10 cellular contexts compared by ENCODE assay signal in genomic region chr12:65631621-65632111, GRCh38.
DNase-seq lines count a peak whose midpoint lies in the region; ATAC-seq, FAIRE-seq and TF ChIP-seq lines count a peak whose summit lies in the region.
"Had no signal": no experiment of that assay in that cellular context is flagged by ENCODE, and none has a peak within 500 bp of the region (broad histone marks: within the 10 kb centered on the region; RNA-seq: fewer than 3 reads in every experiment).

No MANE protein-coding gene starts in this region.

- BruUV-seq in A673 (replicated peaks; lab: Mats Ljungman, UMichigan) (no TSS peak), HepG2 (replicated peaks; lab: Mats Ljungman, UMichigan) (no TSS peak)

- WGBS in HepG2 (ENCODE audit: low lambda C conversion rate): 0% methylated on average over 8 of the region's 8 CpGs

- intact Hi-C loops in A673 (cut with micrococcal nuclease; ENCODE audit: unreplicated experiment) (no loop called here), HepG2 (cut with micrococcal nuclease; ENCODE audit: unreplicated experiment) (loop anchor here (2.0 kb wide), 1 partner anchor 53 kb away; no protein-coding TSS in a partner anchor)

- no peak overlapping the region for H3K9ac ChIP-seq in HepG2 (ENCODE audit: insufficient read depth, low read depth, low read length)

- ATAC-seq in HepG2 (peak; percentile 89), GM21576 (IDR thresholded peaks at IDR 0.05; ENCODE audit: unreplicated experiment) (no peak), HG03097 (IDR thresholded peaks at IDR 0.05; ENCODE audit: low FRiP score, unreplicated experiment) (no peak)

- FAIRE-seq in HTR-8/SVneo (lab: Jason Lieb, UNC) (peak; percentile 86), HepG2 (lab: Jason Lieb, UNC) (no peak)

- in situ Hi-C loops in HepG2 (cut with HindIII; ENCODE audit: extremely low pct_ligation_motif_present, low pct_unique_long_range_greater_than_20kb): no loop called here

- POLR2A ChIA-PET in A673 (lab: Charles Lee; ENCODE audit: low non-redundant PET): no interaction called here
- POLR2A ChIA-PET in HepG2 (lab: Yijun Ruan, JAX): no interaction called here

- no peaks in the 10 kb centered on the region for H3K4me1 ChIP-seq in A673 (ENCODE audit: insufficient read depth, low read length, poor library complexity, severe bottlenecking)
- peaks cover 43% of the 10 kb centered on the region for H3K4me1 ChIP-seq in HepG2 (ENCODE audit: insufficient read depth, low read length)

- H3K4me2 ChIP-seq in HepG2 (ENCODE audit: low read depth, low read length): peak overlapping the region; percentile 60

- TF ChIP-seq CTCF in A673 (conservative IDR thresholded peaks at IDR 0.05; ENCODE audit: low read depth, low read length): no peak
- TF ChIP-seq CTCF in cardiac fibroblast (IDR thresholded peaks at IDR 0.05; ENCODE audit: low read depth, low read length): no peak
- no peak for TF ChIP-seq CTCF in HepG2 (CRISPR knock-in tag; IDR thresholded peaks at IDR 0.05)

- H3K79me2 ChIP-seq in HepG2 (ENCODE audit: insufficient read depth, low read length): no peaks in the 10 kb centered on the region

- H3K4me3 ChIP-seq in A673 (ENCODE audit: low read depth, low read length, poor library complexity, severe bottlenecking) (no peak overlapping the region), cardiac fibroblast (replicated peaks in 1 of 2; ENCODE audit: low read depth in 2 of 2, low read length in 2 of 2) (no peak overlapping the region), HepG2 (replicated peaks in 1 of 3; ENCODE audit: insufficient read depth in 1 of 3, low read depth in 2 of 3, low read length in 3 of 3) (peak overlapping the region in 1 of 3 experiments; percentile 15; a peak in 1 of 6 replicates)

- TF ChIP-seq POLR2A in HepG2 (IDR thresholded peaks at IDR 0.05; ENCODE audit: insufficient read depth in 1 of 2, low read depth in 2 of 2, low read length in 2 of 2): no peak

- peak; percentile 35 for DNase-seq in A673 (ENCODE audit: low spot score)
- DNase-seq in HTR-8/SVneo (ENCODE audit: insufficient read length, low spot score): peak; percentile 59
- DNase-seq in cardiac fibroblast (ENCODE audit: low read depth in 2 of 2): peak; percentile 94 to 100
- DNase-seq in HepG2 (ENCODE audit: low spot score): peak; percentile 91
- DNase-seq in AML-193 (lab: John Stamatoyannopoulos, UW): no peak
- no peak for DNase-seq in NCI-H1092 (lab: John Stamatoyannopoulos, UW)
- DNase-seq: activated CD4-positive, alpha-beta memory T cell treated with anti-CD3 and anti-CD28 coated beads for 36 hours; CD4-positive, alpha-beta memory T cell had no signal

- H4K20me1 ChIP-seq in HepG2 (ENCODE audit: insufficient read depth, low read length): no peaks in the 10 kb centered on the region

- no peak overlapping the region for H2AFZ ChIP-seq in HepG2 (ENCODE audit: low read length)

- TF ChIP-seq RAD21 in HepG2 (CRISPR knock-in tag; IDR thresholded peaks at IDR 0.05): no peak

- H3K27me3 ChIP-seq in A673 (replicated peaks; ENCODE audit: insufficient read depth, low read depth, low read length, poor library complexity) (no peaks in the 10 kb centered on the region), HepG2 (ENCODE audit: control insufficient read depth in 1 of 2, insufficient read depth in 2 of 2, low read length in 2 of 2) (no peaks in the 10 kb centered on the region)

- no peaks in the 10 kb centered on the region for H3K36me3 ChIP-seq in A673 (ENCODE audit: insufficient read depth, low read length, poor library complexity, severe bottlenecking)
- no peaks in the 10 kb centered on the region for H3K36me3 ChIP-seq in HepG2 (replicated peaks in 1 of 2; ENCODE audit: control insufficient read depth in 1 of 2, insufficient read depth in 2 of 2, low read length in 2 of 2)

- TF ChIP-seq EP300 in HepG2 (IDR thresholded peaks at IDR 0.05; ENCODE audit: low read depth in 2 of 2, low read length in 2 of 2) (peak in 1 of 2 experiments; percentile 56; a peak in 1 of 4 replicates), HepG2 (CRISPR knock-in tag; IDR thresholded peaks at IDR 0.05; ENCODE audit: borderline replicate concordance) (no peak)

- CTCF ChIA-PET in A673 (lab: Charles Lee) (no interaction called here), HepG2 (lab: Yijun Ruan, JAX; ENCODE audit: low intra/inter-chr PET ratio, low total read pairs) (no interaction called here)

- H3K9me3 ChIP-seq in A673 (ENCODE audit: low read depth, low read length, poor library complexity, severe bottlenecking) (no peaks in the 10 kb centered on the region), HepG2 (ENCODE audit: low read length) (no peaks in the 10 kb centered on the region)

- H3K27ac ChIP-seq in A673 (ENCODE audit: low read depth, low read length, poor library complexity, severe bottlenecking): no peak overlapping the region
- H3K27ac ChIP-seq in HepG2 (ENCODE audit: extremely low read length, insufficient read depth, low read length): no peak overlapping the region

TF ChIP-seq in HepG2, 621 proteins besides CTCF, POLR2A, EP300 and RAD21 (continues in another document):
- TF ChIP-seq ZBTB37 (CRISPR knock-in tag; IDR thresholded peaks at IDR 0.05) (no peak), SP140L (CRISPR knock-in tag; IDR thresholded peaks at IDR 0.05; ENCODE audit: borderline replicate concordance) (no peak), HOMEZ (CRISPR knock-in tag; IDR thresholded peaks at IDR 0.05; ENCODE audit: low read depth) (peak; percentile 61; the same call in 1 of the 2 replicates), ATF3 (CRISPR knock-in tag; IDR thresholded peaks at IDR 0.05) (peak; percentile 85), HMG20A (CRISPR knock-in tag; IDR thresholded peaks at IDR 0.05; ENCODE audit: borderline replicate concordance) (peak; percentile 54; the same call in 1 of the 2 replicates), CEBPB (IDR thresholded peaks at IDR 0.05; ENCODE audit: borderline replicate concordance, low read depth, low read length) (peak; percentile 73; the same call in 1 of the 2 replicates), CREB1 (IDR thresholded peaks at IDR 0.05) (no peak), CREB1 (CRISPR knock-in tag; IDR thresholded peaks at IDR 0.05) (0 out of 2 replicates have a peak, but pooled peaks have one; percentile 30), TFE3 (CRISPR knock-in tag; IDR thresholded peaks at IDR 0.05) (0 out of 2 replicates have a peak, but pooled peaks have one; percentile 13), TGIF2 (CRISPR knock-in tag; IDR thresholded peaks at IDR 0.05) (no peak), ZNF770 (CRISPR knock-in tag; IDR thresholded peaks at IDR 0.05) (no peak), FOXA1 (IDR thresholded peaks at IDR 0.05) (no peak), FOXA1 (CRISPR knock-in tag; IDR thresholded peaks at IDR 0.05) (peak; percentile 57; the same call in 1 of the 2 replicates)

Comparison
In these comparisons a context has a peak if more than half of its experiments do, and no peak if none do; other contexts are left out.
1. DNase-seq: peak in A673 (single experiment), HTR-8/SVneo (single experiment), cardiac fibroblast (2 of 2) and HepG2 (single experiment); none in AML-193 (0 of 2) and NCI-H1092 (single experiment).